8 cellular contexts compared by ENCODE assay signal in the genomic region with DNA sequence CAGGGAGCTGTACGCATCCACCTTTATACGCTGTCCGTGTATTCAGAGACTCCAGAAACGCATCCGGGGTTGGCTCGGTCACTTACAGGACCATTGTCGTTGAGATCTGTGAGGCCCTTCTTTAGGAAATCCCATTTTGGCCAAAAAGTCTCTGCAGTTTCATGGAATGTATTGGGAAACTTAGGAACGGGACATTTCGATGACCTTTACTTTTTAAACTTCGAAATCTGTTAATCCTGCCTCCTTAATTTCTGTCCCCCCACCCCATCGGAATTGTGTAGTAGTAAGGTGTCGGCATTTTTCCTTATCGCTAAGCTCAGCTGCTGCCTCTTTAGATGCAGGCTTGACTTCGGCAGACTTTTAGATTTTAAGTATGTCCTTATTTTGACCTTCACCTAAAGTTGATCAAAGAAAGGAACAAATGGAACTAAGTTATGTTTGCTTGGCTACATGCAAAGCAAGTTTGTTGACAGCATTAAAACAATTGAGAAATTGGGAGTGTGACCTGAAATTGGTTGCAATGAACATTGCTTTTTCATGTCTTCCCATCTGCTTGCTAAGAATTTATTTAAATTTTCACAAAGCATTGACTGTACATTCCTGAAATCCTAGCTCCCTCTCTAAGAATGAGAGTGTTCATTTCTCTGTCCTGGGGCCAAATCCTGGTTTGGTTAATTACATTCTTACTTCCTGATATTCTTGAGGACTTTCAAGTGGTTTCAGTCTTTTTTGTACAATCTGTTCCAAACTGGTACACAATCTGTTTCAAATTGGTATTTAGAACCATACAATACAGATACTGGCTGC. TPM values are rescaled to one million over a fixed set of nuclear protein-coding genes. Genes with fewer than 3 reads are reported as not detected.
A peak's percentile ranks its signal among the peaks of the same experiment; 100 is the strongest.
DNase-seq lines count a peak whose midpoint lies in the region; ATAC-seq, FAIRE-seq and TF ChIP-seq lines count a peak whose summit lies in the region.

No MANE protein-coding gene starts in this region.

- peak overlapping the region; percentile 82 to 96 (median 92) for H3K4me3 Mint-ChIP-seq in IgD-negative memory B cell
- H3K4me3 Mint-ChIP-seq in chondrocyte (ENCODE audit: unreplicated experiment) = peak overlapping the region; percentile 80
- peak overlapping the region; percentile 94 for H3K4me3 Mint-ChIP-seq in mesothelial cell of epicardium

- H4K20me1 ChIP-seq in BLaER1 = peaks cover 24% of the 10 kb centered on the region

- no peak for ATAC-seq in esophagus mucosa
- no peak for ATAC-seq in GM21515 (IDR thresholded peaks at IDR 0.05; ENCODE audit: unreplicated experiment)
- no peak for ATAC-seq in GM18868 (IDR thresholded peaks at IDR 0.05; ENCODE audit: unreplicated experiment)

- H3K27me3 Mint-ChIP-seq in IgD-negative memory B cell = peaks cover 47% of the 10 kb centered on the region
- H3K27me3 Mint-ChIP-seq in chondrocyte (ENCODE audit: low read depth) = no peaks in the 10 kb centered on the region
- H3K27me3 Mint-ChIP-seq in mesothelial cell of epicardium (ENCODE audit: low read depth) = no peaks in the 10 kb centered on the region

- H3K27me3 ChIP-seq in BLaER1 = peaks cover 54% of the 10 kb centered on the region

- H3K27ac Mint-ChIP-seq in IgD-negative memory B cell (peak overlapping the region in 1 of 3 donors; percentile 7), chondrocyte (ENCODE audit: unreplicated experiment) (peak overlapping the region; percentile 94), mesothelial cell of epicardium (peak overlapping the region; percentile 96)

- H3K4me3 ChIP-seq in BLaER1 = peak overlapping the region; percentile 68

- no peaks in the 10 kb centered on the region for H3K36me3 Mint-ChIP-seq in IgD-negative memory B cell
- peaks cover 2% of the 10 kb centered on the region for H3K36me3 Mint-ChIP-seq in chondrocyte (ENCODE audit: low read depth)
- H3K36me3 Mint-ChIP-seq in mesothelial cell of epicardium = peaks cover 5% of the 10 kb centered on the region

- H3K4me1 Mint-ChIP-seq in IgD-negative memory B cell (peaks cover 9 to 23% (median 9%) of the 10 kb centered on the region in 3 donors), chondrocyte (ENCODE audit: low read depth) (peaks cover 40% of the 10 kb centered on the region), mesothelial cell of epicardium (peaks cover 24% of the 10 kb centered on the region)

- peaks cover 22% of the 10 kb centered on the region for H3K9me3 ChIP-seq in BLaER1

- peak overlapping the region; percentile 98 for H3K4me2 ChIP-seq in BLaER1

- H3K36me3 ChIP-seq in BLaER1 = no peaks in the 10 kb centered on the region

- H3K9ac ChIP-seq in BLaER1 = no peak overlapping the region

- peaks cover 22% of the 10 kb centered on the region for H3K4me1 ChIP-seq in BLaER1

- TF ChIP-seq CTCF in chondrocyte (IDR thresholded peaks at IDR 0.05) (no peak), mesothelial cell of epicardium (IDR thresholded peaks at IDR 0.05; ENCODE audit: unreplicated experiment) (no peak)

- peaks cover 9 to 18% (median 13%) of the 10 kb centered on the region in 3 donors for H3K9me3 Mint-ChIP-seq in IgD-negative memory B cell
- peaks cover 11% of the 10 kb centered on the region for H3K9me3 Mint-ChIP-seq in chondrocyte (ENCODE audit: low read depth)
- peaks cover 18% of the 10 kb centered on the region for H3K9me3 Mint-ChIP-seq in mesothelial cell of epicardium

- no peak for FAIRE-seq in frontal cortex (lab: Jason Lieb, UNC)

- no peak overlapping the region for H3K27ac ChIP-seq in BLaER1

- DNase-seq in chondrocyte (ENCODE audit: low spot score) = no peak
- no peak for DNase-seq in mesothelial cell of epicardium (ENCODE audit: low spot score in 2 of 2, unreplicated experiment in 2 of 2)
- DNase-seq in frontal cortex (ENCODE audit: low spot score in 2 of 2) = no peak

RNA-seq across cellular contexts. Expression of gene RAPH1, which starts 0.9 kb away (rescaled TPM):
- not detected for polyA plus RNA-seq in IgD-negative memory B cell
- total RNA-seq in chondrocyte (58.9 to 71.6 TPM (median 71.5 TPM) in 3 replicates), mesothelial cell of epicardium (25.2 to 30.3 TPM (median 27.1 TPM) in 3 replicates), esophagus mucosa (27.7 TPM), frontal cortex (35.9 TPM)
